In genomic region chr4:88706574-88706973, GRCh38 we compare ENCODE assay signal across 8 cellular contexts. TPM values are rescaled to one million over a fixed set of nuclear protein-coding genes. Genes with fewer than 3 reads are reported as not detected.
DNase-seq lines count a peak whose midpoint lies in the region; ATAC-seq and TF ChIP-seq lines count a peak whose summit lies in the region.

No MANE protein-coding gene starts in this region.

- TF ChIP-seq POLR2A in GM18505 (IDR thresholded peaks at IDR 0.05; ENCODE audit: borderline replicate concordance, extremely low read depth, insufficient read depth, insufficient read length) = no peak

- DNase-seq in EH (ENCODE audit: low read depth) (peak; percentile 74), NCI-H226 (peak; percentile 5), dermis microvascular lymphatic vessel endothelial cell (ENCODE audit: low read depth in 2 of 2) (peak; percentile 10 to 58), middle frontal gyrus (ENCODE audit: extremely low spot score, low spot score) (peak; percentile 39), HK-2 (ENCODE audit: unreplicated experiment) (no peak)

- ATAC-seq in HG03565 (IDR thresholded peaks at IDR 0.05; ENCODE audit: unreplicated experiment) (no peak), HG03378 (IDR thresholded peaks at IDR 0.05; ENCODE audit: unreplicated experiment) (no peak), GM18505 (IDR thresholded peaks at IDR 0.05; ENCODE audit: unreplicated experiment) (no peak)

RNA-seq across cellular contexts. Expression of gene NAP1L5, which starts 8.9 kb away (rescaled TPM):
- total RNA-seq in dermis microvascular lymphatic vessel endothelial cell = 1.9 and 2.4 TPM in 2 replicates
